ENCODE assay signal across 9 cellular contexts in genomic region chr15:67110400-67110799, GRCh38. TPM values are rescaled to one million over a fixed set of nuclear protein-coding genes. Genes with fewer than 3 reads are reported as not detected.
DNase-seq lines count a peak whose midpoint lies in the region; ATAC-seq and TF ChIP-seq lines count a peak whose summit lies in the region.
"Had no signal": no experiment of that assay in that cellular context is flagged by ENCODE, and none has a peak within 500 bp of the region (broad histone marks: within the 10 kb centered on the region; RNA-seq: fewer than 3 reads in every experiment).

No MANE protein-coding gene starts in this region.

- no peaks in the 10 kb centered on the region for H3K36me3 ChIP-seq in GM06990 (ENCODE audit: control insufficient read depth, insufficient read depth, low read length)
- peaks cover 13% of the 10 kb centered on the region; the same call in 1 of the 2 replicates for H3K36me3 ChIP-seq in GM23248 (ENCODE audit: low read depth)

- intact Hi-C loops in activated CD4-positive, alpha-beta memory T cell treated with anti-CD3 and anti-CD28 coated beads for 36 hours (cut with micrococcal nuclease) = no loop called here

- no peaks in the 10 kb centered on the region for H3K9me3 ChIP-seq in GM23248 (ENCODE audit: low read depth)

- DNase-seq in GM06990 (ENCODE audit: extremely low read depth, insufficient read length) = peak; percentile 64
- no peak for DNase-seq in GM23248
- no peak for DNase-seq in activated CD4-positive, alpha-beta memory T cell treated with anti-CD3 and anti-CD28 coated beads for 36 hours
- no peak for DNase-seq in NCI-H187 (lab: John Stamatoyannopoulos, UW)
- no peak for DNase-seq in NCI-H1694 (lab: John Stamatoyannopoulos, UW)

- peaks cover 83% of the 10 kb centered on the region for H3K79me2 ChIP-seq in GM23248 (ENCODE audit: insufficient read depth)

- in situ Hi-C loops in GM23248 (cut with MboI) = no loop called here

- H3K36me3 Mint-ChIP-seq in activated CD4-positive, alpha-beta memory T cell treated with anti-CD3 and anti-CD28 coated beads for 36 hours = peaks cover 24% of the 10 kb centered on the region
- peaks cover 25% of the 10 kb centered on the region for H3K36me3 Mint-ChIP-seq in nephron (ENCODE audit: low read depth)

- no peak overlapping the region for H3K4me3 Mint-ChIP-seq in activated CD4-positive, alpha-beta memory T cell treated with anti-CD3 and anti-CD28 coated beads for 36 hours
- H3K4me3 Mint-ChIP-seq in nephron = no peak overlapping the region

- H3K9me3 Mint-ChIP-seq in activated CD4-positive, alpha-beta memory T cell treated with anti-CD3 and anti-CD28 coated beads for 36 hours = peaks cover 8% of the 10 kb centered on the region
- H3K9me3 Mint-ChIP-seq in nephron = peaks cover 10% of the 10 kb centered on the region

- ATAC-seq in GM19463 (IDR thresholded peaks at IDR 0.05; ENCODE audit: unreplicated experiment) (no peak), HG03571 (IDR thresholded peaks at IDR 0.05; ENCODE audit: unreplicated experiment) (no peak)

- no peaks in the 10 kb centered on the region for H3K9me2 ChIP-seq in GM23248 (ENCODE audit: insufficient read depth)

- H3K9ac ChIP-seq in GM23248 = peak overlapping the region; percentile 74

- no peak for TF ChIP-seq CTCF in GM06990 (IDR thresholded peaks at IDR 0.05; ENCODE audit: insufficient read depth, low read length, poor library complexity, severe bottlenecking)
- no peak for TF ChIP-seq CTCF in nephron (IDR thresholded peaks at IDR 0.05; ENCODE audit: unreplicated experiment in 3 of 3)

- peak overlapping the region; percentile 95 for H3K27ac ChIP-seq in GM23248

- POLR2A ChIA-PET in activated CD4-positive, alpha-beta memory T cell treated with anti-CD3 and anti-CD28 coated beads for 36 hours (lab: Charles Lee) = no interaction called here

- H3K27me3 ChIP-seq in GM06990 (replicated peaks; ENCODE audit: control insufficient read depth, insufficient read depth, low read length) (no peaks in the 10 kb centered on the region), GM23248 (replicated peaks; ENCODE audit: insufficient read depth) (no peaks in the 10 kb centered on the region)

- no peak overlapping the region for H3K4me2 ChIP-seq in GM23248 (ENCODE audit: unreplicated experiment)

- H4K20me1 ChIP-seq in GM23248 (ENCODE audit: insufficient read depth) = no peaks in the 10 kb centered on the region

- H3K4me3 ChIP-seq in GM06990 (replicated peaks; ENCODE audit: low read depth, low read length) = no peak overlapping the region
- H3K4me3 ChIP-seq in GM23248 = no peak overlapping the region
- H3K4me3 ChIP-seq: lung had no signal

- no peak overlapping the region for H2AFZ ChIP-seq in GM23248

- peaks cover 68% of the 10 kb centered on the region for H3F3A ChIP-seq in GM23248 (ENCODE audit: insufficient read depth)

- H3K27ac Mint-ChIP-seq in activated CD4-positive, alpha-beta memory T cell treated with anti-CD3 and anti-CD28 coated beads for 36 hours = peak overlapping the region; percentile 62
- peak overlapping the region; percentile 74 to 90 (median 83) for H3K27ac Mint-ChIP-seq in nephron

- peaks cover 60% of the 10 kb centered on the region for H3K4me1 ChIP-seq in GM23248 (ENCODE audit: insufficient read depth)

- CTCF ChIA-PET in activated CD4-positive, alpha-beta memory T cell treated with anti-CD3 and anti-CD28 coated beads for 36 hours (lab: Charles Lee) = interaction anchor here (1.4 kb wide), 1 partner anchor 9 kb away, joined by 6 read pairs; no protein-coding TSS in a partner anchor

- H3K4me1 Mint-ChIP-seq in activated CD4-positive, alpha-beta memory T cell treated with anti-CD3 and anti-CD28 coated beads for 36 hours (ENCODE audit: low read depth) = peaks cover 66% of the 10 kb centered on the region
- peaks cover 72% of the 10 kb centered on the region for H3K4me1 Mint-ChIP-seq in nephron

- H3K27me3 Mint-ChIP-seq in activated CD4-positive, alpha-beta memory T cell treated with anti-CD3 and anti-CD28 coated beads for 36 hours = no peaks in the 10 kb centered on the region
- H3K27me3 Mint-ChIP-seq in nephron (ENCODE audit: low read depth) = no peaks in the 10 kb centered on the region

- WGBS in GM23248 (ENCODE audit: low coverage in 1 of 2, low lambda C conversion rate in 2 of 2, missing lambda C conversion rate in 2 of 2), 2 experiments = 97 to 98% methylated on average over 4 of the region's 4 CpGs

RNA-seq across cellular contexts. Expression of gene SMAD3, which starts 45.0 kb away (rescaled TPM):
- total RNA-seq in GM23248 (2014; rRNA removed; shearing (Covaris generic)) = 34.0 and 50.1 TPM in 2 replicates
- 30.8 and 30.9 TPM in 2 replicates for polyA plus RNA-seq in GM23248 (2016; fragmentation: Nextera tagmentation; extraction: Ambion mirVana)
- 10 to 100 TPM; 50.2 to 50.5 TPM for total RNA-seq in activated CD4-positive, alpha-beta memory T cell treated with anti-CD3 and anti-CD28 coated beads for 36 hours
